ENCODE assay signal across 8 cellular contexts in the genomic region with DNA sequence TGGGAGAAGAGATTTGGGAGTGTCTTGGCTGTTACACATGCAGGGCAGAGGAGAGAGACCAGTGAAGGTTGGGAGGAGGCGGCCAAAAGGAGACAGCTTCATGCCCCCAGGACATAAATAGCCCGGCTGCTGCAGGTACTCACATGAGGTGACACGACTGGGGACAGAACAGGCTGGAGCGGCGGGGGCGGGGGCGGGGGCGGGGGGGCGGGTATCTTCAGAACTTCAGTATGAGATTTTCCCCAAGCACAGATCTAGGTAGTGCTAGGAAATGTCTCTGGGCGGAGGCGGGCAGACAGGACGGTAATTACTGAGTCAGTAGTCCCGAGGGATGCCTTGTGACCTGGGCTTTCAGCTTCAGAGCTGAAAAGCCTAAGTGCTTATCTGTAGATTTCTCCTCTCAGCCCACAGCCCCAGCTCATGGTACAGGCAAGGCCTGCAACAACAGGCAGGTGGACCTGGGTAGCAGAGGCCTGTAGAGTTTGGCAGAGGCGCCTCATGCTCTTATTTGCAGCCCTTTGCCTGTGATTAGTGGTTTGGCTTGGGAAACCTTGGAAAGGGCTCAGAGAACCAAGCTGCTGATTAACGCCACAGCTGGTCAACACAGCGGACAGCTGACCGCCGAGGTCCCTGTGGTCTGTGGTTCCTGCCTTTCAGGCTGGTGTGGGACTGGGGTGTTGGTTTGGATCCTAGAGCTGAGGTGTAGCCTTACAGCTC.
DNase-seq lines count a peak whose midpoint lies in the region; ATAC-seq and TF ChIP-seq lines count a peak whose summit lies in the region.

No MANE protein-coding gene starts in this region.

- H3K4me3 ChIP-seq in OCI-LY1 (ENCODE audit: low read depth, low read length, poor library complexity, severe bottlenecking), result no peak overlapping the region

- peak; percentile 86 for DNase-seq in foreskin melanocyte
- no peak for DNase-seq in stimulated activated effector memory CD8-positive, alpha-beta T cell treated with anti-CD3 and anti-CD28 coated beads, Interleukin-12 subunit alpha, Interleukin-12 subunit beta, amount 100 ng/mL, for 72 hours (ENCODE audit: low spot score in 2 of 2)
- DNase-seq in amygdala (lab: John Stamatoyannopoulos, UW), result no peak
- no peak for DNase-seq in DMS53 (lab: John Stamatoyannopoulos, UW)

- no peaks in the 10 kb centered on the region for H3F3A ChIP-seq in OCI-LY1 (ENCODE audit: insufficient read depth, low read length)

- H3K9me3 Mint-ChIP-seq in stimulated activated effector memory CD8-positive, alpha-beta T cell treated with anti-CD3 and anti-CD28 coated beads, Interleukin-12 subunit alpha, Interleukin-12 subunit beta, amount 100 ng/mL, for 72 hours, result no peaks in the 10 kb centered on the region

- peaks cover 6% of the 10 kb centered on the region; the same call in 1 of the 2 replicates for H3K79me2 ChIP-seq in OCI-LY1 (ENCODE audit: insufficient read depth, low read length)

- peak overlapping the region; percentile 64 for H3K27ac Mint-ChIP-seq in stimulated activated effector memory CD8-positive, alpha-beta T cell treated with anti-CD3 and anti-CD28 coated beads, Interleukin-12 subunit alpha, Interleukin-12 subunit beta, amount 100 ng/mL, for 72 hours

- H3K27ac ChIP-seq in OCI-LY1 (ENCODE audit: low read depth, low read length, poor library complexity, severe bottlenecking), result peak overlapping the region; percentile 39

- H3K36me3 ChIP-seq in OCI-LY1 (ENCODE audit: insufficient read depth, low read length), result peaks cover 56% of the 10 kb centered on the region

- peaks cover 8% of the 10 kb centered on the region for H3K4me1 Mint-ChIP-seq in stimulated activated effector memory CD8-positive, alpha-beta T cell treated with anti-CD3 and anti-CD28 coated beads, Interleukin-12 subunit alpha, Interleukin-12 subunit beta, amount 100 ng/mL, for 72 hours

- H3K36me3 Mint-ChIP-seq in stimulated activated effector memory CD8-positive, alpha-beta T cell treated with anti-CD3 and anti-CD28 coated beads, Interleukin-12 subunit alpha, Interleukin-12 subunit beta, amount 100 ng/mL, for 72 hours, result peaks cover 48% of the 10 kb centered on the region

- ATAC-seq in GM21390 (IDR thresholded peaks at IDR 0.05; ENCODE audit: unreplicated experiment) (peak; percentile 75), HG03571 (IDR thresholded peaks at IDR 0.05; ENCODE audit: unreplicated experiment) (no peak), HG02763 (IDR thresholded peaks at IDR 0.05; ENCODE audit: unreplicated experiment) (no peak)
- no peak for ATAC-seq in stimulated activated effector memory CD8-positive, alpha-beta T cell treated with anti-CD3 and anti-CD28 coated beads, Interleukin-12 subunit alpha, Interleukin-12 subunit beta, amount 100 ng/mL, for 72 hours

- H3K9me2 ChIP-seq in OCI-LY1 (ENCODE audit: low read depth, low read length), result no peaks in the 10 kb centered on the region

- no peak overlapping the region for H2AFZ ChIP-seq in OCI-LY1 (ENCODE audit: low read length)

- no peak overlapping the region; the same call in 1 of the 2 replicates for H3K9ac ChIP-seq in OCI-LY1 (ENCODE audit: low read length)

- no peaks in the 10 kb centered on the region for H3K27me3 ChIP-seq in OCI-LY1 (ENCODE audit: insufficient read depth, low read length)

- no peak overlapping the region for H3K4me2 ChIP-seq in OCI-LY1 (ENCODE audit: low read length)

- TF ChIP-seq CTCF in OCI-LY1 (IDR thresholded peaks at IDR 0.05; ENCODE audit: low read length), result no peak

- H3K4me1 ChIP-seq in OCI-LY1 (ENCODE audit: insufficient read depth, low read length, severe bottlenecking), result peaks cover 5% of the 10 kb centered on the region

- H4K20me1 ChIP-seq in OCI-LY1 (ENCODE audit: insufficient read depth, low read length), result no peaks in the 10 kb centered on the region

- H3K9me3 ChIP-seq in OCI-LY1 (ENCODE audit: low read length), result no peaks in the 10 kb centered on the region

- H3K4me3 Mint-ChIP-seq in stimulated activated effector memory CD8-positive, alpha-beta T cell treated with anti-CD3 and anti-CD28 coated beads, Interleukin-12 subunit alpha, Interleukin-12 subunit beta, amount 100 ng/mL, for 72 hours, result no peak overlapping the region
